ENCODE assay signal across 12 cellular contexts in the genomic region with DNA sequence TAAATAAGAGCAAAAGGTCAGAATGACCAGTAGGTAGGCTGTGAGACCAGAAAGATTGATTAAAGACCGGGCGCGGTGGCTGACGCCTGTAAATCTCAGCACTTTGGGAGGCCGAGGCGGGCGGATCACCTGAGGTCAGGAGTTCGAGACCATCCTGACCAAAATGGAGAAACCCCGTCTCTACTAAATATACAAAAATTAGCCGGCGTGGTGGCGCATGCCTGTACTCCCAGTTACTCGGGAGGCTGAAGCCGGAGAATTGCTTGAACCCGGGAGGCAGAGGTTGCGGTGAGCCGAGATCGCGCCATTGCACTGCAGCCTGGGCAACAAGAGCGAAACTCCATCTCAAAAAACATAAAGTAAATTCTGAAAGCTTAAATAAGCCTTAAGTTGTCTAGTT. TPM values are rescaled to one million over a fixed set of nuclear protein-coding genes. Genes with fewer than 3 reads are reported as not detected.
A peak's percentile ranks its signal among the peaks of the same experiment; 100 is the strongest.
DNase-seq lines count a peak whose midpoint lies in the region; ATAC-seq and TF ChIP-seq lines count a peak whose summit lies in the region.
"Not testable (repeated sequence)": the region's sequence is repeated elsewhere in the genome, so short reads cannot be mapped to it uniquely, and the experiment has no call there.
"Had no signal": no experiment of that assay in that cellular context is flagged by ENCODE, and none has a peak within 500 bp of the region (broad histone marks: within the 10 kb centered on the region; RNA-seq: fewer than 3 reads in every experiment).

No MANE protein-coding gene starts in this region.

- not testable (repeated sequence) for H3K9ac ChIP-seq in SK-N-MC (ENCODE audit: insufficient read length)

- CTCF ChIA-PET in CD4-positive, alpha-beta memory T cell (lab: Charles Lee; ENCODE audit: partially characterized antibody), result not testable (repeated sequence)
- CTCF ChIA-PET in activated CD8-positive, alpha-beta T cell treated with anti-CD3 and anti-CD28 coated beads for 36 hours (lab: Charles Lee), result interaction anchor here (1.4 to 1.5 kb wide), 2 partner anchors 39 to 674 kb away, joined by 3 read pairs; partner anchors contain the start of gene ZCCHC7

- H4K20me1 ChIP-seq in hepatocyte (ENCODE audit: insufficient read depth, poor library complexity, severe bottlenecking), result not testable (repeated sequence)

- not testable (repeated sequence) for H3K36me3 ChIP-seq in CD4-positive, alpha-beta memory T cell (ENCODE audit: insufficient read depth, low read length); hepatocyte (replicated peaks; ENCODE audit: insufficient read depth, low read depth)
- peaks cover 18% of the 10 kb centered on the region for H3K36me3 ChIP-seq in SK-N-MC (ENCODE audit: insufficient read depth, low read length)

- not testable (repeated sequence) for DNase-seq in CD4-positive, alpha-beta memory T cell; HFF-Myc (ENCODE audit: extremely low read depth, low read depth); SK-N-MC (ENCODE audit: low read depth, low spot score); activated CD8-positive, alpha-beta T cell treated with anti-CD3 and anti-CD28 coated beads for 36 hours; activated naive CD8-positive, alpha-beta T cell treated with anti-CD3 and anti-CD28 coated beads, Interleukin-2, amount 10 ng/mL, durations not matched to agents 7 days and 5 days; hepatocyte (ENCODE audit: low spot score); stimulated activated naive B cell treated with anti-CD40 and anti-IgM and Interleukin-4, amounts not matched to agents 10 μg/mL and 1 μg/mL and 100 μg/mL, for 72 hours

- H3K27me3 ChIP-seq in CD4-positive, alpha-beta memory T cell (ENCODE audit: insufficient read depth, low read length); hepatocyte: not testable (repeated sequence)

- H2AFZ ChIP-seq in hepatocyte, result not testable (repeated sequence)

- peaks cover 30 to 74% (median 55%) of the 10 kb centered on the region in 4 donors for H3K4me1 Mint-ChIP-seq in CD4-positive, alpha-beta memory T cell
- peaks cover 55% of the 10 kb centered on the region for H3K4me1 Mint-ChIP-seq in activated CD8-positive, alpha-beta T cell treated with anti-CD3 and anti-CD28 coated beads for 36 hours (ENCODE audit: low read depth)
- H3K4me1 Mint-ChIP-seq in activated naive CD8-positive, alpha-beta T cell treated with anti-CD3 and anti-CD28 coated beads, Interleukin-2, amount 10 ng/mL, durations not matched to agents 7 days and 5 days, result peaks cover 30% of the 10 kb centered on the region
- peaks cover 37% of the 10 kb centered on the region for H3K4me1 Mint-ChIP-seq in nephron
- H3K4me1 Mint-ChIP-seq in stimulated activated naive B cell treated with anti-CD40 and anti-IgM and Interleukin-4, amounts not matched to agents 10 μg/mL and 1 μg/mL and 100 μg/mL, for 72 hours, result peaks cover 33 to 76% of the 10 kb centered on the region in 2 donors

- POLR2A ChIA-PET in CD4-positive, alpha-beta memory T cell (lab: Charles Lee; ENCODE audit: partially characterized antibody), result interaction anchor here (2.1 to 4.3 kb wide), 3 partner anchors 39 to 65 kb away, joined by 6 to 111 read pairs (median 20); partner anchors contain the start of gene ZCCHC7
- POLR2A ChIA-PET in activated CD8-positive, alpha-beta T cell treated with anti-CD3 and anti-CD28 coated beads for 36 hours (lab: Charles Lee), result interaction anchor here (0.7 to 1.5 kb wide), 2 partner anchors 38 to 223 kb away, joined by 3 to 4 read pairs; partner anchors contain the start of gene ZCCHC7
- POLR2A ChIA-PET in activated naive CD8-positive, alpha-beta T cell treated with anti-CD3 and anti-CD28 coated beads, Interleukin-2, amount 10 ng/mL, durations not matched to agents 7 days and 5 days (lab: Charles Lee), result interaction anchor here (5.6 kb wide), 1 partner anchor 38 kb away, joined by 46 read pairs; the partner anchor contains the start of gene ZCCHC7

- ATAC-seq in activated CD8-positive, alpha-beta T cell treated with anti-CD3 and anti-CD28 coated beads for 36 hours; activated naive CD8-positive, alpha-beta T cell treated with anti-CD3 and anti-CD28 coated beads, Interleukin-2, amount 10 ng/mL, durations not matched to agents 7 days and 5 days (ENCODE audit: low read depth); stimulated activated naive B cell treated with anti-CD40 and anti-IgM and Interleukin-4, amounts not matched to agents 10 μg/mL and 1 μg/mL and 100 μg/mL, for 72 hours (replicated peaks): not testable (repeated sequence)

- not testable (repeated sequence) for H3K27ac ChIP-seq in CD4-positive, alpha-beta memory T cell (ENCODE audit: low read depth, low read length); SK-N-MC; hepatocyte

- H3K4me1 ChIP-seq in CD4-positive, alpha-beta memory T cell (ENCODE audit: insufficient read depth, low read length), result peaks cover 48% of the 10 kb centered on the region
- H3K4me1 ChIP-seq in hepatocyte (ENCODE audit: insufficient read depth), result not testable (repeated sequence)

- H3K4me2 ChIP-seq in hepatocyte, result peak overlapping the region; percentile 95

- over 99% methylated on average over 20 of the region's 20 CpGs for WGBS in hepatocyte (ENCODE audit: low lambda C conversion rate, missing lambda C conversion rate)

- H3K79me2 ChIP-seq in hepatocyte, result peaks cover 46% of the 10 kb centered on the region

- peak overlapping the region; percentile 5 to 98 (median 94) for H3K4me3 Mint-ChIP-seq in CD4-positive, alpha-beta memory T cell
- peak overlapping the region; percentile 96 for H3K4me3 Mint-ChIP-seq in activated CD8-positive, alpha-beta T cell treated with anti-CD3 and anti-CD28 coated beads for 36 hours
- H3K4me3 Mint-ChIP-seq in activated naive CD8-positive, alpha-beta T cell treated with anti-CD3 and anti-CD28 coated beads, Interleukin-2, amount 10 ng/mL, durations not matched to agents 7 days and 5 days, result peak overlapping the region; percentile 91
- H3K4me3 Mint-ChIP-seq in nephron, result peak overlapping the region; percentile 95 to 98 (median 96)
- peak overlapping the region; percentile 70 to 96 for H3K4me3 Mint-ChIP-seq in stimulated activated naive B cell treated with anti-CD40 and anti-IgM and Interleukin-4, amounts not matched to agents 10 μg/mL and 1 μg/mL and 100 μg/mL, for 72 hours

- TF ChIP-seq CTCF in HFF-Myc (IDR thresholded peaks at IDR 0.05; ENCODE audit: low read depth, low read length, missing control alignments); activated CD8-positive, alpha-beta T cell treated with anti-CD3 and anti-CD28 coated beads for 36 hours (IDR thresholded peaks at IDR 0.05); hepatocyte (IDR thresholded peaks at IDR 0.05; ENCODE audit: poor library complexity); nephron (IDR thresholded peaks at IDR 0.05; ENCODE audit: unreplicated experiment in 3 of 3): not testable (repeated sequence)

- not testable (repeated sequence) for H3K9me3 Mint-ChIP-seq in CD4-positive, alpha-beta memory T cell; activated CD8-positive, alpha-beta T cell treated with anti-CD3 and anti-CD28 coated beads for 36 hours; activated naive CD8-positive, alpha-beta T cell treated with anti-CD3 and anti-CD28 coated beads, Interleukin-2, amount 10 ng/mL, durations not matched to agents 7 days and 5 days; nephron; stimulated activated naive B cell treated with anti-CD40 and anti-IgM and Interleukin-4, amounts not matched to agents 10 μg/mL and 1 μg/mL and 100 μg/mL, for 72 hours

- H3K27ac Mint-ChIP-seq in CD4-positive, alpha-beta memory T cell, result peak overlapping the region in 4 of 7 donors; percentile 8 to 98 (median 96)
- H3K27ac Mint-ChIP-seq in activated CD8-positive, alpha-beta T cell treated with anti-CD3 and anti-CD28 coated beads for 36 hours, result peak overlapping the region; percentile 72
- H3K27ac Mint-ChIP-seq in activated naive CD8-positive, alpha-beta T cell treated with anti-CD3 and anti-CD28 coated beads, Interleukin-2, amount 10 ng/mL, durations not matched to agents 7 days and 5 days; nephron: not testable (repeated sequence)
- peak overlapping the region; percentile 76 for H3K27ac Mint-ChIP-seq in stimulated activated naive B cell treated with anti-CD40 and anti-IgM and Interleukin-4, amounts not matched to agents 10 μg/mL and 1 μg/mL and 100 μg/mL, for 72 hours

- H3K27me3 Mint-ChIP-seq in CD4-positive, alpha-beta memory T cell; activated CD8-positive, alpha-beta T cell treated with anti-CD3 and anti-CD28 coated beads for 36 hours; activated naive CD8-positive, alpha-beta T cell treated with anti-CD3 and anti-CD28 coated beads, Interleukin-2, amount 10 ng/mL, durations not matched to agents 7 days and 5 days; nephron (ENCODE audit: low read depth); stimulated activated naive B cell treated with anti-CD40 and anti-IgM and Interleukin-4, amounts not matched to agents 10 μg/mL and 1 μg/mL and 100 μg/mL, for 72 hours: not testable (repeated sequence)

- not testable (repeated sequence) for H3K9me3 ChIP-seq in CD4-positive, alpha-beta memory T cell (ENCODE audit: control insufficient read depth in 1 of 2, low read length in 2 of 2); SK-N-MC (ENCODE audit: low read depth, low read length); hepatocyte (ENCODE audit: low read depth)

- intact Hi-C loops in CD4-positive, alpha-beta memory T cell (cut with micrococcal nuclease); activated CD8-positive, alpha-beta T cell treated with anti-CD3 and anti-CD28 coated beads for 36 hours (cut with micrococcal nuclease): not testable (repeated sequence)

- not testable (repeated sequence) for H3K4me3 ChIP-seq in CD4-positive, alpha-beta memory T cell (ENCODE audit: low read length in 2 of 2); hepatocyte
- H3K4me3 ChIP-seq in HFF-Myc (replicated peaks; ENCODE audit: low read depth, low read length) (peak overlapping the region; percentile 91; the same call in 1 of the 2 replicates), SK-N-MC (peak overlapping the region; percentile 92; the same call in 1 of the 2 replicates)

- peaks cover 23 to 32% of the 10 kb centered on the region in 2 donors for H3K36me3 Mint-ChIP-seq in CD4-positive, alpha-beta memory T cell
- peaks cover 26% of the 10 kb centered on the region for H3K36me3 Mint-ChIP-seq in activated CD8-positive, alpha-beta T cell treated with anti-CD3 and anti-CD28 coated beads for 36 hours (ENCODE audit: low read depth)
- peaks cover 29% of the 10 kb centered on the region for H3K36me3 Mint-ChIP-seq in activated naive CD8-positive, alpha-beta T cell treated with anti-CD3 and anti-CD28 coated beads, Interleukin-2, amount 10 ng/mL, durations not matched to agents 7 days and 5 days
- not testable (repeated sequence) for H3K36me3 Mint-ChIP-seq in nephron (ENCODE audit: low read depth)
- H3K36me3 Mint-ChIP-seq in stimulated activated naive B cell treated with anti-CD40 and anti-IgM and Interleukin-4, amounts not matched to agents 10 μg/mL and 1 μg/mL and 100 μg/mL, for 72 hours, result peaks cover 19 to 29% of the 10 kb centered on the region in 2 donors

- not testable (repeated sequence) for H3K9me2 ChIP-seq in hepatocyte (replicated peaks; ENCODE audit: insufficient read depth)

RNA-seq across cellular contexts. Expression of gene ZCCHC7, which starts 38.9 kb away (rescaled TPM):
- total RNA-seq in CD4-positive, alpha-beta memory T cell, result 10 to 100 TPM; 41.9 to 43.9 TPM
- polyA plus RNA-seq in CD4-positive, alpha-beta memory T cell, result 10 to 100 TPM; 30.1 to 35.8 TPM
- total RNA-seq in activated CD8-positive, alpha-beta T cell treated with anti-CD3 and anti-CD28 coated beads for 36 hours, result 10 to 100 TPM; 32.9 to 37.0 TPM
- total RNA-seq in activated naive CD8-positive, alpha-beta T cell treated with anti-CD3 and anti-CD28 coated beads, Interleukin-2, amount 10 ng/mL, durations not matched to agents 7 days and 5 days, result 10 to 100 TPM; 32.8 to 33.5 TPM
- total RNA-seq in hepatocyte, result 14.6 and 18.1 TPM in 2 replicates
- polyA plus RNA-seq in hepatocyte, result 12.2 and 12.3 TPM in 2 replicates

RNA-seq across cellular contexts. Expression of gene PAX5, which starts 47.4 kb away (rescaled TPM):
- total RNA-seq in CD4-positive, alpha-beta memory T cell, result not detected
- under 1 TPM in 1 of 2 donors, not detected in 1; 0.32 TPM for polyA plus RNA-seq in CD4-positive, alpha-beta memory T cell
- 1 to 10 TPM in 1 of 2 experiments, under 1 TPM in 1; 0.95 to 1.1 TPM for total RNA-seq in activated CD8-positive, alpha-beta T cell treated with anti-CD3 and anti-CD28 coated beads for 36 hours
- 1 to 10 TPM in 1 of 2 experiments, under 1 TPM in 1; 0.89 to 1.1 TPM for total RNA-seq in activated naive CD8-positive, alpha-beta T cell treated with anti-CD3 and anti-CD28 coated beads, Interleukin-2, amount 10 ng/mL, durations not matched to agents 7 days and 5 days
- not detected in 2 replicates for total RNA-seq in hepatocyte
- polyA plus RNA-seq in hepatocyte, result not detected in 2 replicates
- total RNA-seq: endothelial cell of umbilical vein, glomerular endothelial cell, tibial nerve had no signal
- polyA plus RNA-seq: endothelial cell of umbilical vein, right cardiac atrium had no signal
